ENCODE assay signal across 1 cellular context in genomic region chr7:139634087-139634486, GRCh38.
TF ChIP-seq lines count a peak whose summit lies in the region.

No MANE protein-coding gene starts in this region.

TF ChIP-seq in IMR-90, 13 proteins besides CTCF, POLR2A, EP300 and RAD21:
- TF ChIP-seq CEBPB (IDR thresholded peaks at IDR 0.05; ENCODE audit: low read depth, low read length), result no peak
- TF ChIP-seq MXI1 (IDR thresholded peaks at IDR 0.05; ENCODE audit: borderline replicate concordance, low read depth, low read length), result no peak
- no peak for TF ChIP-seq FOS (IDR thresholded peaks at IDR 0.05; ENCODE audit: low read depth, low read length)
- TF ChIP-seq USF2 (IDR thresholded peaks at IDR 0.05; ENCODE audit: low read depth, low read length), result no peak
- TF ChIP-seq MAZ (IDR thresholded peaks at IDR 0.05; ENCODE audit: borderline replicate concordance, low read depth, low read length), result no peak
- no peak for TF ChIP-seq RFX5 (IDR thresholded peaks at IDR 0.05; ENCODE audit: low read depth, low read length)
- no peak for TF ChIP-seq NFE2L2 (IDR thresholded peaks at IDR 0.05; ENCODE audit: low read depth, low read length)
- no peak for TF ChIP-seq CHD1 (IDR thresholded peaks at IDR 0.05; ENCODE audit: low read depth, low read length)
- TF ChIP-seq BHLHE40 (IDR thresholded peaks at IDR 0.05; ENCODE audit: low read depth, low read length), result no peak
- no peak for TF ChIP-seq ELK1 (IDR thresholded peaks at IDR 0.05; ENCODE audit: borderline replicate concordance, low read depth, low read length)
- no peak for TF ChIP-seq MAFK (IDR thresholded peaks at IDR 0.05; ENCODE audit: low read depth, low read length)
- TF ChIP-seq SMC3 (IDR thresholded peaks at IDR 0.05; ENCODE audit: low read depth, low read length), result no peak
- TF ChIP-seq RCOR1 (IDR thresholded peaks at IDR 0.05; ENCODE audit: insufficient replicate concordance, low read length), result no peak
